Comparison of ENCODE assay signal across 8 cellular contexts in the genomic region with DNA sequence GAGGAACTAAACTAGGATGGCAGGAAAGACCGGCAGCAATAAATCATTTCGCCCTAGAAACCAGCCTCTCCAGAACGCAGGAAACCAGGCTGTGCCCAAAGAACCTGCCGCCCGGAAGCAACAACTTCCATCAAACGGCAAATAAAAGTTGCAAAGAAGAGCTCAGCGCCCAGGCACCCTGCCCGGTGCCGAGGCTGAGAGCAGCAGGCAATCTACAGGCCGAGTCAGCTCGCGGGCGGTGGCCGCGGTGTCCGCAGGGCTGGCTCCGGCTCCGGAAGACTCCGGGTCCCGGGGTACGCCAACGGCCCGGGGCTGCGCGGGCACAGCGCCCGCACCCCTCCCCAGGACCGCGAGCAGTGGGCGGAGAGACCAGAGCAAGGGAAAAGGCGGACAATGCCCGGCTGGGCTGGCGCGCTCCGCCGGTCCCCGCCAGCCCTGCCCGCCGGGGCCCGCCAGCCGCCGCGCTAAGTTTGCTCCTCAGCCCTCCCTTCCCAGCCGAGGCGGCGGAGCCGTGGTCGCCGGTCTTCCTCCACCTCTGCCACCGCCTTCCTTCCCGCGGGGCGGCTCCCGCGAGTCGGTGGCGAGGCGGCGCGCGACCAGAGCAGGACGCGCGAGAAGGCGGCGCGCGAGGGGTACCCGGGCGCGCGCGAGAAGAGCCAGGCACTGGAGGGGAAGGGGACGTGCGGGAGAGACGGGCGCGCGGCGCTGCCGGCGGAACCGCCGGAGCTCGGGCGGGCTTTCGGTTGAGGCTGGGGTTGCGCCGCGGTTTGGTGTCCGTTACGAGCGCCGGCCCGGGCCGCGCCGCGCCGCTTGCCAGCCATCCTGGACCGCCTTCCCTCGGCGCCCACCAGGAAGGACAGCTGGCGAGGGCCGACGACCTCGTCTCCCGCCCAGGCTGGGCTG. TPM values are rescaled to one million over a fixed set of nuclear protein-coding genes. Genes with fewer than 3 reads are reported as not detected.
DNase-seq lines count a peak whose midpoint lies in the region; ATAC-seq and TF ChIP-seq lines count a peak whose summit lies in the region.

No MANE protein-coding gene starts in this region.

- DNase-seq in DMS53 (lab: John Stamatoyannopoulos, UW) (peak; percentile 88), left cardiac atrium (peak; percentile 72), posterior vena cava (ENCODE audit: low spot score) (peak; percentile 88), ureter (ENCODE audit: low spot score) (peak; percentile 67)

- ATAC-seq in GM19455 (IDR thresholded peaks at IDR 0.05; ENCODE audit: unreplicated experiment): peak; percentile 38
- ATAC-seq in HG03571 (IDR thresholded peaks at IDR 0.05; ENCODE audit: unreplicated experiment): peak; percentile 35
- ATAC-seq in SK-N-SH treated with all-trans-retinoic acid at 6 μM for 48 hours: peak; percentile 36
- ATAC-seq in left cardiac atrium: peak; percentile 74 to 75

- H3K27ac ChIP-seq in adipose tissue (ENCODE audit: low read depth, low read length): peak overlapping the region; percentile 70

- WGBS in adipose tissue, 3 donors: 0% methylated on average over 73 to 108 of the region's 108 CpGs

- intact Hi-C loops in left cardiac atrium (cut with DNase I): loop anchor here (10.0 kb wide), 2 partner anchors 185 to 195 kb away; no protein-coding TSS in a partner anchor
- intact Hi-C loops in posterior vena cava (cut with DNase I): loop anchor here in 1 of 2 donors (1.0 kb wide), 1 partner anchor 9 kb away; no protein-coding TSS in a partner anchor

TF ChIP-seq in SK-N-SH treated with all-trans-retinoic acid at 6 μM for 48 hours, 23 proteins besides CTCF, POLR2A, EP300 and RAD21:
- no peak for TF ChIP-seq POU6F1 (CRISPR knock-in tag; IDR thresholded peaks at IDR 0.05; ENCODE audit: borderline replicate concordance, low read depth)
- peak; percentile 59; the same call in 1 of the 2 replicates for TF ChIP-seq ZNF8 (CRISPR knock-in tag; IDR thresholded peaks at IDR 0.05)
- TF ChIP-seq ZC3H10 (CRISPR knock-in tag; IDR thresholded peaks at IDR 0.05): no peak
- TF ChIP-seq BACH2 (CRISPR knock-in tag; IDR thresholded peaks at IDR 0.05; ENCODE audit: borderline replicate concordance): no peak
- 0 out of 2 replicates have a peak, but pooled peaks have one; percentile 14 for TF ChIP-seq ZFP3 (CRISPR knock-in tag; IDR thresholded peaks at IDR 0.05)
- no peak for TF ChIP-seq ARNTL (CRISPR knock-in tag; IDR thresholded peaks at IDR 0.05; ENCODE audit: borderline replicate concordance, low read depth)
- no peak for TF ChIP-seq PPARA (CRISPR knock-in tag; IDR thresholded peaks at IDR 0.05; ENCODE audit: borderline replicate concordance)
- TF ChIP-seq, protein P1, sequence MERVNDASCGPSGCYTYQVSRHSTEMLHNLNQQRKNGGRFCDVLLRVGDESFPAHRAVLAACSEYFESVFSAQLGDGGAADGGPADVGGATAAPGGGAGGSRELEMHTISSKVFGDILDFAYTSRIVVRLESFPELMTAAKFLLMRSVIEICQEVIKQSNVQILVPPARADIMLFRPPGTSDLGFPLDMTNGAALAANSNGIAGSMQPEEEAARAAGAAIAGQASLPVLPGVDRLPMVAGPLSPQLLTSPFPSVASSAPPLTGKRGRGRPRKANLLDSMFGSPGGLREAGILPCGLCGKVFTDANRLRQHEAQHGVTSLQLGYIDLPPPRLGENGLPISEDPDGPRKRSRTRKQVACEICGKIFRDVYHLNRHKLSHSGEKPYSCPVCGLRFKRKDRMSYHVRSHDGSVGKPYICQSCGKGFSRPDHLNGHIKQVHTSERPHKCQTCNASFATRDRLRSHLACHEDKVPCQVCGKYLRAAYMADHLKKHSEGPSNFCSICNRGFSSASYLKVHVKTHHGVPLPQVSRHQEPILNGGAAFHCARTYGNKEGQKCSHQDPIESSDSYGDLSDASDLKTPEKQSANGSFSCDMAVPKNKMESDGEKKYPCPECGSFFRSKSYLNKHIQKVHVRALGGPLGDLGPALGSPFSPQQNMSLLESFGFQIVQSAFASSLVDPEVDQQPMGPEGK (CRISPR knock-in tag; IDR thresholded peaks at IDR 0.05; ENCODE audit: borderline replicate concordance): no peak
- no peak for TF ChIP-seq ZNF70 (CRISPR knock-in tag; IDR thresholded peaks at IDR 0.05)
- no peak for TF ChIP-seq ESRRG (CRISPR knock-in tag; IDR thresholded peaks at IDR 0.05)
- no peak for TF ChIP-seq TCF4 (CRISPR knock-in tag; IDR thresholded peaks at IDR 0.05; ENCODE audit: borderline replicate concordance)
- no peak for TF ChIP-seq CSDC2 (CRISPR knock-in tag; IDR thresholded peaks at IDR 0.05)
- TF ChIP-seq, protein P2, sequence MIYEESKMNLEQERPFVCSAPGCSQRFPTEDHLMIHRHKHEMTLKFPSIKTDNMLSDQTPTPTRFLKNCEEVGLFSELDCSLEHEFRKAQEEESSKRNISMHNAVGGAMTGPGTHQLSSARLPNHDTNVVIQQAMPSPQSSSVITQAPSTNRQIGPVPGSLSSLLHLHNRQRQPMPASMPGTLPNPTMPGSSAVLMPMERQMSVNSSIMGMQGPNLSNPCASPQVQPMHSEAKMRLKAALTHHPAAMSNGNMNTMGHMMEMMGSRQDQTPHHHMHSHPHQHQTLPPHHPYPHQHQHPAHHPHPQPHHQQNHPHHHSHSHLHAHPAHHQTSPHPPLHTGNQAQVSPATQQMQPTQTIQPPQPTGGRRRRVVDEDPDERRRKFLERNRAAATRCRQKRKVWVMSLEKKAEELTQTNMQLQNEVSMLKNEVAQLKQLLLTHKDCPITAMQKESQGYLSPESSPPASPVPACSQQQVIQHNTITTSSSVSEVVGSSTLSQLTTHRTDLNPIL (CRISPR knock-in tag; IDR thresholded peaks at IDR 0.05; ENCODE audit: low read depth): no peak
- no peak for TF ChIP-seq RARB (CRISPR knock-in tag; IDR thresholded peaks at IDR 0.05)

RNA-seq across cellular contexts. Expression of gene FRYL, which starts 0.7 kb away (rescaled TPM):
- 10 to 100 TPM in 2 of 3 donors, 1 to 10 TPM in 1; 9.8 to 15.9 (median 13.8) TPM for polyA plus RNA-seq in adipose tissue
- total RNA-seq in left cardiac atrium: 10 to 100 TPM; 38.8 to 41.3 TPM
- 10 to 100 TPM; 59.6 to 73.2 TPM for total RNA-seq in posterior vena cava
- total RNA-seq in ureter: 123 TPM

RNA-seq across cellular contexts. Expression of gene OCIAD1, which starts 51.5 kb away (rescaled TPM):
- 100 to 1,000 TPM in 1 of 3 donors, 10 to 100 TPM in 2; 70.5 to 107 (median 91.9) TPM for polyA plus RNA-seq in adipose tissue
- 100 to 1,000 TPM; 128 to 149 TPM for total RNA-seq in left cardiac atrium
- 10 to 100 TPM; 80.6 to 90.7 TPM for total RNA-seq in posterior vena cava
- 181 TPM for total RNA-seq in ureter

Comparison
In these comparisons a context has a peak if more than half of its experiments do, and no peak if none do; other contexts are left out.
1. Peak in every context shown above with its lines: DNase-seq, ATAC-seq and H3K27ac ChIP-seq.